ENCODE assay signal across 12 cellular contexts in genomic region chr17:81967244-81967532, GRCh38. TPM values are rescaled to one million over a fixed set of nuclear protein-coding genes. Genes with fewer than 3 reads are reported as not detected.
A peak's percentile ranks its signal among the peaks of the same experiment; 100 is the strongest.
DNase-seq lines count a peak whose midpoint lies in the region; ATAC-seq and TF ChIP-seq lines count a peak whose summit lies in the region.
"Had no signal": no experiment of that assay in that cellular context is flagged by ENCODE, and none has a peak within 500 bp of the region (broad histone marks: within the 10 kb centered on the region; RNA-seq: fewer than 3 reads in every experiment).

No MANE protein-coding gene starts in this region.

- ATAC-seq in heart left ventricle: peak; percentile 2 to 12 (median 4)
- ATAC-seq in aorta (ENCODE audit: low FRiP score): peak; percentile 9

- WGBS in heart left ventricle, 4 donors: 12 to 72% (median 48%) methylated on average over 5 of the region's 5 CpGs
- WGBS in mesenchymal stem cell: 78% methylated on average over 5 of the region's 5 CpGs
- 42 to 50% methylated on average over 5 of the region's 5 CpGs for WGBS in aorta, 2 donors

- H3K4me3 ChIP-seq in heart left ventricle (no peak overlapping the region), right atrium auricular region (no peak overlapping the region), mesenchymal stem cell (ENCODE audit: insufficient read depth in 1 of 2, low read depth in 1 of 2, low read length in 2 of 2) (no peak overlapping the region), aorta (ENCODE audit: low read length in 2 of 2) (no peak overlapping the region)
- H3K4me3 ChIP-seq: MG63 had no signal

- TF ChIP-seq POLR2A in heart left ventricle (IDR thresholded peaks at IDR 0.05): no peak

- no peaks in the 10 kb centered on the region for H3K9me3 ChIP-seq in heart left ventricle
- H3K9me3 ChIP-seq in right atrium auricular region: no peaks in the 10 kb centered on the region
- H3K9me3 ChIP-seq in mesenchymal stem cell (ENCODE audit: control insufficient read depth, low read length): no peaks in the 10 kb centered on the region
- H3K9me3 ChIP-seq in aorta (ENCODE audit: control insufficient read depth, low read length): no peaks in the 10 kb centered on the region
- H3K9me3 ChIP-seq: prostate gland had no signal

- H3K23ac ChIP-seq in mesenchymal stem cell (ENCODE audit: low read length in 2 of 2): no peak overlapping the region

- no peak overlapping the region for H2BK5ac ChIP-seq in mesenchymal stem cell (ENCODE audit: low read depth, low read length, poor library complexity, severe bottlenecking)

- TF ChIP-seq CTCF in heart left ventricle (IDR thresholded peaks at IDR 0.05): no peak
- no peak for TF ChIP-seq CTCF in right atrium auricular region (IDR thresholded peaks at IDR 0.05)

- H2BK120ac ChIP-seq in mesenchymal stem cell (ENCODE audit: low read depth, low read length): peak overlapping the region; percentile 66

- no peak overlapping the region for H4K8ac ChIP-seq in mesenchymal stem cell (ENCODE audit: low read length)

- peak overlapping the region in 1 of 2 experiments; percentile 50 for H3K4ac ChIP-seq in mesenchymal stem cell (ENCODE audit: low read depth in 1 of 2, low read length in 2 of 2)

- H3K27me3 ChIP-seq in heart left ventricle (peaks cover under 1 to 64% (median 19%) of the 10 kb centered on the region in 9 donors), right atrium auricular region (peaks cover 3 to 4% of the 10 kb centered on the region in 2 donors), mesenchymal stem cell (ENCODE audit: control insufficient read depth in 1 of 2, insufficient read depth in 1 of 2, low read length in 2 of 2) (peaks cover 25 to 46% of the 10 kb centered on the region in 2 experiments), aorta (ENCODE audit: control insufficient read depth in 1 of 2, insufficient read depth in 2 of 2, low read length in 1 of 2) (no peaks in the 10 kb centered on the region)
- H3K27me3 ChIP-seq: MG63 had no signal

- no peaks in the 10 kb centered on the region for H3K79me1 ChIP-seq in mesenchymal stem cell (replicated peaks; ENCODE audit: low read length, poor library complexity, severe bottlenecking)

- peak overlapping the region; percentile 80 for H2BK15ac ChIP-seq in mesenchymal stem cell (ENCODE audit: low read depth, poor library complexity, severe bottlenecking)

- no peak overlapping the region for H2AK5ac ChIP-seq in mesenchymal stem cell (ENCODE audit: low read length, severe bottlenecking)

- no peak overlapping the region for H2AFZ ChIP-seq in mesenchymal stem cell (ENCODE audit: low read depth, low read length)

- H3K27ac ChIP-seq in heart left ventricle (no peak overlapping the region), right atrium auricular region (no peak overlapping the region), cingulate gyrus (ENCODE audit: low read depth, low read length) (peak overlapping the region; percentile 54), mesenchymal stem cell (ENCODE audit: low read length, poor library complexity, severe bottlenecking) (no peak overlapping the region), aorta (ENCODE audit: low read depth in 1 of 2, low read length in 2 of 2) (no peak overlapping the region)
- H3K27ac ChIP-seq: prostate gland had no signal

- peaks cover 0 to 28% (median 17%) of the 10 kb centered on the region in 12 donors for H3K4me1 ChIP-seq in heart left ventricle
- peaks cover 0 to 19% of the 10 kb centered on the region in 2 donors for H3K4me1 ChIP-seq in right atrium auricular region
- peaks cover 19% of the 10 kb centered on the region for H3K4me1 ChIP-seq in mesenchymal stem cell (ENCODE audit: control insufficient read depth, insufficient read depth, low read depth, low read length)
- no peaks in the 10 kb centered on the region for H3K4me1 ChIP-seq in aorta (ENCODE audit: control insufficient read depth in 1 of 2, insufficient read depth in 2 of 2, low read length in 2 of 2)

- intact Hi-C loops in heart left ventricle (cut with DNase I): loop anchor here in 1 of 10 donors (10.0 kb wide), 1 partner anchor 188 kb away; no protein-coding TSS in a partner anchor
- intact Hi-C loops in aorta (cut with DNase I): no loop called here

- H2BK12ac ChIP-seq in mesenchymal stem cell (ENCODE audit: low read length in 2 of 2): peak overlapping the region; percentile 23 to 72

- H3K36me3 ChIP-seq in heart left ventricle (no peaks in the 10 kb centered on the region), right atrium auricular region (no peaks in the 10 kb centered on the region), mesenchymal stem cell (ENCODE audit: control insufficient read depth in 1 of 2, insufficient read depth in 2 of 2, low read depth in 1 of 2, low read length in 2 of 2) (peaks cover 0 to 5% of the 10 kb centered on the region in 2 experiments), aorta (ENCODE audit: control insufficient read depth in 1 of 2, insufficient read depth in 2 of 2, low read length in 1 of 2) (no peaks in the 10 kb centered on the region)
- H3K36me3 ChIP-seq: MG63, prostate gland had no signal

- peak overlapping the region; percentile 8 for H4K91ac ChIP-seq in mesenchymal stem cell (ENCODE audit: low read length)

- no peak overlapping the region for H3K4me2 ChIP-seq in mesenchymal stem cell (ENCODE audit: low read length, poor library complexity, severe bottlenecking)

- DNase-seq in heart left ventricle (no peak), right atrium auricular region (ENCODE audit: low spot score) (no peak), mesenchymal stem cell (no peak), aorta (no peak), NCI-H146 treated with DMSO at 0.1 percent for 48 hours (lab: John Stamatoyannopoulos, UW; ENCODE audit: unreplicated experiment) (no peak), NCI-H510A (lab: John Stamatoyannopoulos, UW) (no peak), nucleus accumbens (lab: John Stamatoyannopoulos, UW) (no peak)
- DNase-seq: MG63 had no signal

- H3K9ac ChIP-seq in mesenchymal stem cell (ENCODE audit: low read length): no peak overlapping the region

- peak overlapping the region in 1 of 2 experiments; percentile 85 for H3K18ac ChIP-seq in mesenchymal stem cell (ENCODE audit: low read depth in 1 of 2, low read length in 2 of 2)

- no peak overlapping the region for H3K14ac ChIP-seq in mesenchymal stem cell (ENCODE audit: low read length in 2 of 2)

RNA-seq across cellular contexts. Expression of gene NOTUM, which starts 6.2 kb away (rescaled TPM):
- 1 to 10 TPM in 2 of 9 donors, under 1 TPM in 4, not detected in 3; 0.25 to 1.6 (median 0.54) TPM for total RNA-seq in heart left ventricle
- under 1 TPM; 0.53 to 0.80 TPM for polyA plus RNA-seq in heart left ventricle
- under 1 TPM in 1 of 2 donors, not detected in 1; 0.35 TPM for total RNA-seq in right atrium auricular region
- 0.46 TPM for polyA plus RNA-seq in mesenchymal stem cell (2013, experiment 1 of 2)
- 0.33 TPM for polyA plus RNA-seq in mesenchymal stem cell (2013, experiment 2 of 2)
- total RNA-seq in aorta: under 1 TPM in 1 of 2 donors, not detected in 1; 0.60 TPM
- polyA plus RNA-seq in aorta: 1 to 10 TPM in 1 of 2 donors, not detected in 1; 1.0 TPM

RNA-seq across cellular contexts. Expression of gene ASPSCR1, which starts 10.2 kb away (rescaled TPM):
- 10 to 100 TPM; 15.1 to 27.8 (median 22.5) TPM for total RNA-seq in heart left ventricle
- polyA plus RNA-seq in heart left ventricle: 10 to 100 TPM; 39.2 to 43.6 TPM
- total RNA-seq in right atrium auricular region: 10 to 100 TPM; 14.1 to 18.8 TPM
- 18.2 TPM for polyA plus RNA-seq in mesenchymal stem cell (2013, experiment 1 of 2)
- 18.4 TPM for polyA plus RNA-seq in mesenchymal stem cell (2013, experiment 2 of 2)
- total RNA-seq in aorta: 10 to 100 TPM; 30.3 to 30.5 TPM
- 100 to 1,000 TPM in 1 of 2 donors, 10 to 100 TPM in 1; 15.0 to 108 TPM for polyA plus RNA-seq in aorta

RNA-seq across cellular contexts. Expression of gene MYADML2, which starts 20.2 kb away (rescaled TPM):
- 10 to 100 TPM in 1 of 9 donors, 1 to 10 TPM in 7, under 1 TPM in 1; 0.31 to 11.2 (median 3.9) TPM for total RNA-seq in heart left ventricle
- polyA plus RNA-seq in heart left ventricle: 1 to 10 TPM in 1 of 2 donors, under 1 TPM in 1; 0.19 to 7.4 TPM
- total RNA-seq in right atrium auricular region: 1 to 10 TPM in 1 of 2 donors, under 1 TPM in 1; 0.55 to 1.4 TPM
- polyA plus RNA-seq in mesenchymal stem cell (2013, experiment 1 of 2): not detected
- not detected for polyA plus RNA-seq in mesenchymal stem cell (2013, experiment 2 of 2)
- not detected for total RNA-seq in aorta
- polyA plus RNA-seq in aorta: not detected
- total RNA-seq: lung microvascular endothelial cell, RPMI7951 had no signal

RNA-seq across cellular contexts. Expression of gene PYCR1, which starts 30.1 kb away (rescaled TPM):
- total RNA-seq in heart left ventricle (10 to 100 TPM in 2 of 9 donors, 1 to 10 TPM in 7; 1.8 to 12.2 (median 5.4) TPM), right atrium auricular region (10 to 100 TPM in 1 of 2 donors, 1 to 10 TPM in 1; 8.3 to 10.2 TPM), aorta (10 to 100 TPM in 1 of 2 donors, 1 to 10 TPM in 1; 9.4 to 23.4 TPM)
- polyA plus RNA-seq in heart left ventricle (10 to 100 TPM in 1 of 2 donors, 1 to 10 TPM in 1; 3.4 to 30.7 TPM), aorta (1 to 10 TPM; 4.3 to 6.4 TPM)
- polyA plus RNA-seq in mesenchymal stem cell (2013, experiment 1 of 2): 95.7 TPM
- polyA plus RNA-seq in mesenchymal stem cell (2013, experiment 2 of 2): 94.0 TPM

RNA-seq across cellular contexts. Expression of gene MAFG, which starts 39.7 kb away (rescaled TPM):
- total RNA-seq in heart left ventricle (10 to 100 TPM; 14.3 to 30.5 (median 18.0) TPM), right atrium auricular region (10 to 100 TPM; 21.8 to 26.5 TPM), aorta (10 to 100 TPM; 29.4 to 38.6 TPM)
- polyA plus RNA-seq in heart left ventricle (10 to 100 TPM; 10.2 to 23.6 TPM), aorta (10 to 100 TPM in 1 of 2 donors, 1 to 10 TPM in 1; 9.9 to 16.0 TPM)
- 27.1 TPM for polyA plus RNA-seq in mesenchymal stem cell (2013, experiment 1 of 2)
- 27.7 TPM for polyA plus RNA-seq in mesenchymal stem cell (2013, experiment 2 of 2)
